Comparison of ENCODE assay signal across 6 cellular contexts in the genomic region with DNA sequence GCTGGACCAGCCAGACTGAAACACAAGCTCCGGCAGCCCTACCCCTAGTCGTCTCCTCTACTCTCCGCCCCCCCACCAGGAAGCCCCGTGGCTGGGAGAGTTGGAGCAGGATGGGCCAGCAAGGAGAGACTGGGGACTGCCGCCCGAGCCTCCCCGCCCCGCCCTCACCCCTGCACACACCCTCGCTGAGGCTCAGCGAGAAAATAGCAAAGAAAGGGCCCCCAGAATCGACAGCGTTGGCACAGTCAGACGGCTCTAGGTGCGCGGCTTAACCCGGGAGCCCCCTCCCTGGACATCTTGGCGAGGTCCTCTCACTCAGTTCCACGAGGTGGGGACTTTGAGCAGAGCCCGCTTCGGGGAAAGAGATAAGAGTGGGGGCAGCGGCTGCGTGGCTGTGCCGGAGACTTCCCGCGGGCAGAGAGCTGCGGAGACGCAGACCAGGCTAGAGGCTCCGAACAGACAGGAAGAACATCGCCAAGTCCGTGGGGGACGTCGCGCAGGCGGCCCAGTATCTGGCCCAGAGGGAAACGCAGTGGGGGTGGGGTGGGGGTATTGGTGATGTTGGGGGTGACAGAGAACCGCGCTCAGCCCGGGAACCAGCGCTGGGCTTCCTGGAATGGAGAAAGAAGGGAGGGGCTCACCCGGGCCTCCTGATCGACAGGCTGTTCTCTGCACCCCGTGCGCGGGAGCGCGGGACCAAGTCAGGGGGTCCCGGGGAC. TPM values are rescaled to one million over a fixed set of nuclear protein-coding genes. Genes with fewer than 3 reads are reported as not detected.
DNase-seq lines count a peak whose midpoint lies in the region; ATAC-seq and TF ChIP-seq lines count a peak whose summit lies in the region.

No MANE protein-coding gene starts in this region.

- H4K91ac ChIP-seq in H9 (ENCODE audit: insufficient read length, low read depth, low read length), result no peak overlapping the region

- H2BK5ac ChIP-seq in H9 (ENCODE audit: insufficient read length, low read length), result no peak overlapping the region

- DNase-seq in H9 (peak; percentile 67), cerebellum (ENCODE audit: low spot score) (peak; percentile 48), ovary (no peak), omental fat pad (ENCODE audit: low spot score) (no peak)

- H3K4me1 ChIP-seq in H9 (ENCODE audit: insufficient read depth, low read length), result peaks cover 3% of the 10 kb centered on the region; the same call in 1 of the 2 replicates
- H3K4me1 ChIP-seq in ovary (ENCODE audit: insufficient read depth), result peaks cover 12% of the 10 kb centered on the region

- peaks cover 11 to 16% of the 10 kb centered on the region in 2 experiments; a peak in 3 of 5 replicates for H3K9me3 Mint-ChIP-seq in H9

- H3K23ac ChIP-seq in H9 (ENCODE audit: insufficient read length, low read depth, low read length), result no peak overlapping the region

- H2BK15ac ChIP-seq in H9 (ENCODE audit: low read depth, low read length), result no peak overlapping the region

- H3K36me3 ChIP-seq in ovary, result no peaks in the 10 kb centered on the region

- no peak overlapping the region for H3K14ac ChIP-seq in H9 (ENCODE audit: insufficient read depth, low read length)

- no peak overlapping the region for H2BK120ac ChIP-seq in H9 (ENCODE audit: low read depth, low read length, poor library complexity, severe bottlenecking)

- H3K36me3 Mint-ChIP-seq in H9 (ENCODE audit: insufficient read depth in 1 of 3, low read depth in 3 of 3), result peaks cover 0 to 8% (median 0%) of the 10 kb centered on the region in 3 experiments; a peak in 2 of 7 replicates

- no peak overlapping the region for H3K27ac Mint-ChIP-seq in H9

- no peak overlapping the region for H2AK5ac ChIP-seq in H9 (ENCODE audit: insufficient read length, low read length)

- H2AFZ ChIP-seq in H9 (ENCODE audit: low read length), result no peak overlapping the region

- H3K4me3 ChIP-seq in ovary, result peak overlapping the region; percentile 52

- no peak overlapping the region for H3K9ac ChIP-seq in H9 (ENCODE audit: extremely low read depth, insufficient read length, low read length)

- no peak for TF ChIP-seq EP300 in ovary (IDR thresholded peaks at IDR 0.05)

- intact Hi-C loops in ovary (cut with DNase I), result loop anchor here in 1 of 4 donors (10.0 kb wide), 1 partner anchor 379 kb away; no protein-coding TSS in a partner anchor

- TF ChIP-seq POLR2A in ovary (IDR thresholded peaks at IDR 0.05), result no peak

- H3K4me2 ChIP-seq in H9 (ENCODE audit: insufficient read depth, insufficient read length, low read length), result peak overlapping the region; percentile 92

- H3K18ac ChIP-seq in H9 (ENCODE audit: insufficient read length, low read depth, low read length), result no peak overlapping the region

- H3K9me3 ChIP-seq in H9 (ENCODE audit: control insufficient read depth, low read depth, low read length), result no peaks in the 10 kb centered on the region
- H3K9me3 ChIP-seq in ovary, result no peaks in the 10 kb centered on the region

- no peak overlapping the region for H2BK12ac ChIP-seq in H9 (ENCODE audit: insufficient read length, low read depth, low read length)

- no peak overlapping the region for H4K8ac ChIP-seq in H9 (replicated peaks; ENCODE audit: insufficient read length, low read depth, low read length)

- H3K4me3 Mint-ChIP-seq in H9, result peak overlapping the region; percentile 66 to 88

- no peak overlapping the region for H4K5ac ChIP-seq in H9 (ENCODE audit: insufficient read length, low read depth, low read length)

- ATAC-seq in GM21528 (IDR thresholded peaks at IDR 0.05; ENCODE audit: low FRiP score, unreplicated experiment) (no peak), omental fat pad (ENCODE audit: low FRiP score) (no peak), HG03439 (IDR thresholded peaks at IDR 0.05; ENCODE audit: unreplicated experiment) (no peak)

- peaks cover 26% of the 10 kb centered on the region; the same call in 1 of the 2 replicates for H3K27me3 ChIP-seq in H9 (ENCODE audit: insufficient read depth, low read length)
- no peaks in the 10 kb centered on the region for H3K27me3 ChIP-seq in ovary

- H3K27me3 Mint-ChIP-seq in H9 (ENCODE audit: low read depth), result peaks cover 82% of the 10 kb centered on the region

- H3K79me1 ChIP-seq in H9 (ENCODE audit: insufficient read depth, low read depth, low read length, poor library complexity, severe bottlenecking), result no peaks in the 10 kb centered on the region

- WGBS in H9 (ENCODE audit: extremely low coverage, insufficient read length, low lambda C conversion rate), result no CpG with 5 or more reads among the region's 47 CpGs
- 0 to 2% (median 1%) methylated on average over 44 to 47 of the region's 47 CpGs for WGBS in ovary, 3 donors

- H3K56ac ChIP-seq in H9 (ENCODE audit: insufficient read length, low read depth, low read length), result no peak overlapping the region

- H3K4me1 Mint-ChIP-seq in H9, result peaks cover 39 to 49% of the 10 kb centered on the region in 2 experiments

- no peak overlapping the region for H2BK20ac ChIP-seq in H9 (ENCODE audit: low read depth, low read length, poor library complexity, severe bottlenecking)

- H3T11ph ChIP-seq in H9 (ENCODE audit: low read length), result no peak overlapping the region

- H3K4ac ChIP-seq in H9 (ENCODE audit: low read depth, low read length), result no peak overlapping the region

- no peak for TF ChIP-seq CTCF in H9 (conservative IDR thresholded peaks at IDR 0.05)
- TF ChIP-seq CTCF in ovary (IDR thresholded peaks at IDR 0.05), result no peak
- no peak for TF ChIP-seq CTCF in omental fat pad (IDR thresholded peaks at IDR 0.05)

- no peak overlapping the region for H3K27ac ChIP-seq in H9 (ENCODE audit: insufficient read length, low read depth, low read length)
- no peak overlapping the region for H3K27ac ChIP-seq in ovary

- H3K79me2 ChIP-seq in H9 (ENCODE audit: insufficient read depth, low read length), result no peaks in the 10 kb centered on the region

- H3K23me2 ChIP-seq in H9 (ENCODE audit: insufficient read length, low read depth, low read length, poor library complexity, severe bottlenecking), result peaks cover 26% of the 10 kb centered on the region

- H4K20me1 ChIP-seq in H9 (ENCODE audit: control insufficient read depth, insufficient read depth, insufficient read length), result no peaks in the 10 kb centered on the region

RNA-seq across cellular contexts. Expression of a gene that starts 1.0 kb away (rescaled TPM):
- not detected in 2 replicates for total RNA-seq in H9 (2021)
- 3.0 TPM for total RNA-seq in cerebellum
- total RNA-seq in ovary, result 1 to 10 TPM in 2 of 7 donors, under 1 TPM in 5; 0.34 to 2.9 (median 0.93) TPM
- under 1 TPM; 0.45 to 0.82 TPM for polyA plus RNA-seq in ovary
- 1 to 10 TPM in 2 of 4 donors, under 1 TPM in 2; 0.79 to 2.9 (median 1.1) TPM for total RNA-seq in omental fat pad

RNA-seq across cellular contexts. Expression of a gene that starts 19.1 kb away (rescaled TPM):
- total RNA-seq in H9 (2021), result 33.5 and 34.2 TPM in 2 replicates
- total RNA-seq in cerebellum, result 13.5 TPM
- total RNA-seq in ovary, result 10 to 100 TPM in 6 of 7 donors, 1 to 10 TPM in 1; 8.2 to 22.7 (median 17.6) TPM
- 10 to 100 TPM; 11.1 to 13.2 TPM for polyA plus RNA-seq in ovary
- total RNA-seq in omental fat pad, result 10 to 100 TPM in 3 of 4 donors, 1 to 10 TPM in 1; 9.8 to 16.4 (median 12.6) TPM

RNA-seq across cellular contexts. Expression of a gene that starts 39.7 kb away (rescaled TPM):
- total RNA-seq in H9 (2021) (2,548 and 2,552 TPM in 2 replicates), cerebellum (2,116 TPM), ovary (1,000 to 10,000 TPM; 2,570 to 4,531 (median 3,203) TPM), omental fat pad (1,000 to 10,000 TPM; 1,928 to 2,385 (median 2,165) TPM)
- 1,000 to 10,000 TPM; 2,702 to 4,895 TPM for polyA plus RNA-seq in ovary

RNA-seq across cellular contexts. Expression of a gene that starts 56.6 kb away (rescaled TPM):
- total RNA-seq in H9 (2021), result not detected in 2 replicates
- not detected for total RNA-seq in cerebellum
- total RNA-seq in ovary, result under 1 TPM in 1 of 7 donors, not detected in 6; 0.80 TPM
- not detected for polyA plus RNA-seq in ovary
- not detected for total RNA-seq in omental fat pad

RNA-seq across cellular contexts. Expression of a gene that starts 56.9 kb away (rescaled TPM):
- 5.1 and 5.7 TPM in 2 replicates for total RNA-seq in H9 (2021)
- total RNA-seq in cerebellum, result 19.9 TPM
- 10 to 100 TPM; 13.0 to 18.8 (median 17.2) TPM for total RNA-seq in ovary
- polyA plus RNA-seq in ovary, result 10 to 100 TPM; 13.5 to 15.3 TPM
- 10 to 100 TPM in 3 of 4 donors, 1 to 10 TPM in 1; 9.8 to 19.7 (median 14.5) TPM for total RNA-seq in omental fat pad

Comparison
In these comparisons a context has a peak if more than half of its experiments do, and no peak if none do; other contexts are left out.
1. DNase-seq: peak in H9 (single experiment) and cerebellum (single experiment); none in ovary (0 of 5) and omental fat pad (single experiment).